Comparison of ENCODE assay signal across 1 cellular context in the genomic region with DNA sequence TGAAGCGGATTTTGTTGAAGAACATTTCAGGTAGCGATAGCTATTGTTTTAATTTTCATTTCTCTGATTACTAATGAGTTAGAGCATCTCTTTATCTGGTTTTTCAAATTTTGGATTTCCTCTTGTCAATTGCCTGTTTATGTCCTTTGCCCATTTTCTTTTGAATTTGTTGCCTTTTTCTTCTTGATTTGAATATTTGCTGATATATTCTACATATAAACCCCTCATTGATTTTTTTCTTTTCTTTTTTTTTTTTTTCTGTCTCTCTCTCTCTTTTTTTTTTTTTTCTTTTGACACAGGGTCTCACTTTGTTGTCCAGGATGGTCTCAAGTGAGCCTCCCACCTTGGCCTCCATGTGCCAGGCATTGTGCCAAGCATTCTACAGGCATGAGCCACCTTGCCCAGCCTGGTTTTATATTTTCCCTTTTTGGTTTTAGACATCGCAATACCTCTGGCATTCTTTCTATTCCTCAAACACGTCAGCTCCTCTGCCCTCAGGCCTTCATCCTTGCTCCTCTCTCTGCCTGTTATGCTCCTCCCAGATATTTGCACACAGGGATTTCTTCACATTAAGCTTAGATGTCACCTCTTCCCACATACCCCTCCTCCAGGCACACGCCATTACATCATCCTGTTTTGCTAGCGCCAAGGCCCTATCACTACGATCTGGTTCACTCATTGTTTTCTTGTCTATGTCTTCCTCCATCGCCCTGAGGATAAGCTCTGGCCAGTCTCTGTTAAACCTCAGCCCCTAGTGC.
TF ChIP-seq lines count a peak whose summit lies in the region.

No MANE protein-coding gene starts in this region.

TF ChIP-seq in IMR-90, 13 proteins besides CTCF, POLR2A, EP300 and RAD21:
- TF ChIP-seq SMC3 (IDR thresholded peaks at IDR 0.05; ENCODE audit: low read depth, low read length) = no peak
- TF ChIP-seq CEBPB (IDR thresholded peaks at IDR 0.05; ENCODE audit: low read depth, low read length) = peak; percentile 60
